8 cellular contexts compared by ENCODE assay signal in genomic region chr11:124953753-124954624, GRCh38. TPM values are rescaled to one million over a fixed set of nuclear protein-coding genes. Genes with fewer than 3 reads are reported as not detected.
DNase-seq lines count a peak whose midpoint lies in the region; TF ChIP-seq lines count a peak whose summit lies in the region.

A gene with protein sequence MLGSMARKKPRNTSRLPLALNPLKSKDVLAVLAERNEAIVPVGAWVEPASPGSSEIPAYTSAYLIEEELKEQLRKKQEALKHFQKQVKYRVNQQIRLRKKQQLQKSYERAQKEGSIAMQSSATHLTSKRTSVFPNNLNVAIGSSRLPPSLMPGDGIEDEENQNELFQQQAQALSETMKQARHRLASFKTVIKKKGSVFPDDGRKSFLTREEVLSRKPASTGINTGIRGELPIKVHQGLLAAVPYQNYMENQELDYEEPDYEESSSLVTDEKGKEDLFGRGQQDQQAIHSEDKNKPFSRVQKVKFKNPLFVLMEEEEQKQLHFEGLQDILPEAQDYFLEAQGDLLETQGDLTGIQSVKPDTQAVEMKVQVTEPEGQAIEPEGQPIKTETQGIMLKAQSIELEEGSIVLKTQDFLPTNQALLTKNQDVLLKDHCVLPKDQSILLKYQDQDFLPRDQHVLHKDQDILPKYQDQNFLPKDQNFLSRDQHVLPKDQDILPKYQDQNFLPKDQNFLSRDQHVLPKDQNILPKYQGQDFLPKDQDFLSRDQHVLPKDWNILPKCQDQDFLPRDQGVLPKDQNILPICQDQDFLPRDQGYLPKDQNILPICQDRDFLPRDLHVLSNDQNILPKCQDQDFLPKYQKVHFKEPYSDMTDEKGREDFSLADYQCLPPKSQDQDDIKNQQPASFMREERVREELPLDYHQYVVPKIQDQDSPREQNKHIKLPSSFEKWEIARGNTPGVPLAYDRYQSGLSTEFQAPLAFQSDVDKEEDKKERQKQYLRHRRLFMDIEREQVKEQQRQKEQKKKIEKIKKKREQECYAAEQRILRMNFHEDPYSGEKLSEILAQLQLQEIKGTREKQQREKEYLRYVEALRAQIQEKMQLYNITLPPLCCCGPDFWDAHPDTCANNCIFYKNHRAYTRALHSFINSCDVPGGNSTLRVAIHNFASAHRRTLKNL (plus strand): TSS chr11:124954202. CDS start chr11:124954733, 531 bp downstream.

- H3K9ac ChIP-seq in mesendoderm (ENCODE audit: low read length) = peak within 1 kb of the TSS; percentile 75

- peaks cover 3% of the 10 kb centered on the region for H3K4me1 ChIP-seq in mesendoderm (ENCODE audit: control insufficient read depth, low read depth, low read length)

- H3K56ac ChIP-seq in mesendoderm (ENCODE audit: low read length) = peak within 1 kb of the TSS; percentile 83

- peak within 1 kb of the TSS; percentile 15 for H3K18ac ChIP-seq in mesendoderm (ENCODE audit: low read length)

- H3K27me3 ChIP-seq in mesendoderm (ENCODE audit: insufficient read depth, low read length, poor library complexity) = no peaks in the 10 kb centered on the region

- H2BK5ac ChIP-seq in mesendoderm (ENCODE audit: low read length) = no peak within 1 kb of the TSS

- H3K79me1 ChIP-seq in mesendoderm (ENCODE audit: low read length) = no peaks in the 10 kb centered on the region

- no CpG with 5 or more reads among the region's 54 CpGs for WGBS in mesendoderm (ENCODE audit: extremely low coverage, insufficient coverage, low lambda C conversion rate)

- in situ Hi-C loops in endometrial microvascular endothelial cells (cut with HindIII; ENCODE audit: inconsistent ontology term, low pct_unique_long_range_greater_than_20kb, low sequenced_read_pairs) = no loop called here

- peak within 1 kb of the TSS; percentile 50 for H4K5ac ChIP-seq in mesendoderm (ENCODE audit: low read length)

- H2AK5ac ChIP-seq in mesendoderm (ENCODE audit: low read length) = peak within 1 kb of the TSS; percentile 88

- no peak within 1 kb of the TSS for H4K8ac ChIP-seq in mesendoderm (ENCODE audit: low read depth, low read length)

- H3K4me3 ChIP-seq in mesendoderm (ENCODE audit: low read length) = peak within 1 kb of the TSS; percentile 51

- H2BK15ac ChIP-seq in mesendoderm (replicated peaks; ENCODE audit: low read depth) = no peak within 1 kb of the TSS

- H3K36me3 ChIP-seq in mesendoderm (ENCODE audit: control insufficient read depth, insufficient read depth, low read length) = no peaks in the 10 kb centered on the region

- peak within 1 kb of the TSS; percentile 57 for H3K4me2 ChIP-seq in mesendoderm (ENCODE audit: low read length)

- TF ChIP-seq CTCF in GM20000 (IDR thresholded peaks at IDR 0.05; ENCODE audit: extremely low read depth, missing control alignments) = no peak

- H3K79me2 ChIP-seq in mesendoderm (ENCODE audit: control insufficient read depth, insufficient read depth, low read length) = no peaks in the 10 kb centered on the region

- no peak within 1 kb of the TSS for H2BK120ac ChIP-seq in mesendoderm (ENCODE audit: low read depth, low read length)

- H3K27ac ChIP-seq in mesendoderm (ENCODE audit: low read depth, low read length) = peak within 1 kb of the TSS; percentile 38

- H3K23ac ChIP-seq in mesendoderm (ENCODE audit: low read length) = no peak within 1 kb of the TSS

- H3K4ac ChIP-seq in mesendoderm (ENCODE audit: low read depth, low read length) = no peak within 1 kb of the TSS

- peak; percentile 98 for DNase-seq in COLO668 (lab: John Stamatoyannopoulos, UW; ENCODE audit: unreplicated experiment)
- peak; percentile 90 for DNase-seq in GM20000 (ENCODE audit: low spot score)
- peak; percentile 92 for DNase-seq in HS-5 (ENCODE audit: low read depth)
- peak; percentile 79 for DNase-seq in NK-92 treated with Interleukin-12 subunit alpha and Interleukin-12 subunit beta, amount 100 ng/mL, for 24 hours (lab: John Stamatoyannopoulos, UW)
- peak; percentile 83 to 88 (median 85) for DNase-seq in activated CD8-positive, alpha-beta memory T cell treated with anti-CD3 and anti-CD28 coated beads for 48 hours (ENCODE audit: low read depth in 2 of 3, low spot score in 2 of 3)
- DNase-seq in mesendoderm = peak; percentile 99
- peak; percentile 96 for DNase-seq in stimulated activated CD8-positive, alpha-beta memory T cell treated with anti-CD3 and anti-CD28 coated beads, Interleukin-15, amount 100 ng/mL, for 1 hour (ENCODE audit: low read depth)

RNA-seq across cellular contexts. Expression of the gene that starts here (rescaled TPM):
- 11.2 TPM for total RNA-seq in endometrial microvascular endothelial cells (ENCODE audit: inconsistent ontology term)
- polyA plus RNA-seq in mesendoderm (2013, experiment 1 of 2) = 2.8 TPM
- polyA plus RNA-seq in mesendoderm (2013, experiment 2 of 2) = 2.9 TPM

Comparison
In these comparisons a context has a peak if more than half of its experiments do, and no peak if none do; other contexts are left out.
1. Peak in every context shown above with its lines: DNase-seq, H3K4me3 ChIP-seq and H3K27ac ChIP-seq.